ENCODE assay signal across 28 cellular contexts in the genomic region with DNA sequence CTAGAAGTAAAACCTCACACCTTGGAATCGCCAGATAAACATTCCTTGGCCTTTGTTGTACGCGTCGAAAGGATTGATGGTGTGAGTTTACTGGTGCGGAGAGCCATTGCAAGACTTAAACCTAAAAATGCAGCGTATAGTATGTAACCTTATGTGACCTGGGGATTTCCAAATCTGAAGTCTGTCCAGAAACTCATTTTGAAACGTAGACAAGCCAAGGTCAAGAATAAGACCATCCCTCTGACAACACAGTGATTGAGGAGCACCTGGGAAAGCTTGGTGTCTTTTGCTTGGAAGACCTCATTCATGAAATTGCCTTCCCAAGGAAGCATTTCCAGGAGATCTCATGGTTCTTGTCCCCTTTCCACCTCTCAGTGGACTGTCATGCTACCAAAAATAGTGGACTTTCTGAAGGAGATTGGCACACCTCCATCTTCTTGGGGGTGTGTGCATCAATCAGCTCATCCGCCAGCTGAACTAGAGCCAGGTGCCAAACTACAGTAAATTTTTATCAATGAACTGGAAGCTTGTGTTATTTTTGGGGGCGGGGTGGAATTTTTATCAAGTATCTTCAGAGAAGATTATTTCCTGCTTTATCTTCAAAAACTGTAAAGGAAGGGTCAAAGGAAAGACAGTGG. TPM values are rescaled to one million over a fixed set of nuclear protein-coding genes. Genes with fewer than 3 reads are reported as not detected.
A peak's percentile ranks its signal among the peaks of the same experiment; 100 is the strongest.
DNase-seq lines count a peak whose midpoint lies in the region; ATAC-seq, FAIRE-seq and TF ChIP-seq lines count a peak whose summit lies in the region.
"Had no signal": no experiment of that assay in that cellular context is flagged by ENCODE, and none has a peak within 500 bp of the region (broad histone marks: within the 10 kb centered on the region; RNA-seq: fewer than 3 reads in every experiment).

No MANE protein-coding gene starts in this region.

- H3K36me3 ChIP-seq in HepG2 (replicated peaks in 1 of 2; ENCODE audit: control insufficient read depth in 1 of 2, insufficient read depth in 2 of 2, low read length in 2 of 2): peaks cover 7 to 39% of the 10 kb centered on the region in 2 experiments; a peak in 3 of 5 replicates
- H3K36me3 ChIP-seq in gastrocnemius medialis: no peaks in the 10 kb centered on the region
- no peaks in the 10 kb centered on the region for H3K36me3 ChIP-seq in upper lobe of left lung

- H3K4me3 ChIP-seq in HepG2 (replicated peaks in 1 of 3; ENCODE audit: insufficient read depth in 1 of 3, low read depth in 2 of 3, low read length in 3 of 3): no peak overlapping the region
- H3K4me3 ChIP-seq in gastrocnemius medialis: no peak overlapping the region
- H3K4me3 ChIP-seq in upper lobe of left lung: no peak overlapping the region
- H3K4me3 ChIP-seq: BLaER1 treated with 17β-estradiol and CSF1 and Interleukin-3, amounts not matched to agents 10 nM and 100 nM; SJSA1 had no signal

- H4K20me1 ChIP-seq in HepG2 (ENCODE audit: insufficient read depth, low read length): peaks cover 76% of the 10 kb centered on the region

- in situ Hi-C loops in HepG2 (cut with HindIII; ENCODE audit: extremely low pct_ligation_motif_present, low pct_unique_long_range_greater_than_20kb) (no loop called here), gastrocnemius medialis (cut with MboI; ENCODE audit: low sequenced_read_pairs in 4 of 4) (no loop called here)

- H3K27ac ChIP-seq in HepG2 (ENCODE audit: extremely low read length, insufficient read depth, low read length) (peak overlapping the region; percentile 90), gastrocnemius medialis (peak overlapping the region in 3 of 4 donors; percentile 6 to 81 (median 13)), upper lobe of left lung (no peak overlapping the region)
- H3K27ac ChIP-seq: BLaER1 treated with 17β-estradiol and CSF1 and Interleukin-3, amounts not matched to agents 10 nM and 100 nM; SJSA1 had no signal

- intact Hi-C loops in HepG2 (cut with micrococcal nuclease; ENCODE audit: unreplicated experiment) (loop anchor here (5.0 kb wide), 1 partner anchor 39 kb away; no protein-coding TSS in a partner anchor), gastrocnemius medialis (cut with DNase I; ENCODE audit: low total_unique reads) (no loop called here), left cardiac atrium (cut with DNase I) (no loop called here)

- TF ChIP-seq POLR2A in GM12891 (IDR thresholded peaks at IDR 0.05; ENCODE audit: low read depth, low read length) (no peak), HepG2 (IDR thresholded peaks at IDR 0.05; ENCODE audit: insufficient read depth in 1 of 2, low read depth in 2 of 2, low read length in 2 of 2) (no peak), gastrocnemius medialis (IDR thresholded peaks at IDR 0.05) (no peak), upper lobe of left lung (IDR thresholded peaks at IDR 0.05) (no peak)

- no peak for TF ChIP-seq CTCF in HepG2 (CRISPR knock-in tag; IDR thresholded peaks at IDR 0.05)
- TF ChIP-seq CTCF in gastrocnemius medialis (IDR thresholded peaks at IDR 0.05 in 4 of 5, conservative IDR thresholded peaks at IDR 0.05 in 1 of 5): no peak
- no peak for TF ChIP-seq CTCF in upper lobe of left lung (IDR thresholded peaks at IDR 0.05)

- H3K27me3 ChIP-seq in HepG2 (ENCODE audit: control insufficient read depth in 1 of 2, insufficient read depth in 2 of 2, low read length in 2 of 2) (no peaks in the 10 kb centered on the region), gastrocnemius medialis (no peaks in the 10 kb centered on the region), upper lobe of left lung (no peaks in the 10 kb centered on the region)
- H3K27me3 ChIP-seq: BLaER1 treated with 17β-estradiol and CSF1 and Interleukin-3, amounts not matched to agents 10 nM and 100 nM; SJSA1 had no signal

- FAIRE-seq in GM12891 (lab: Jason Lieb, UNC) (peak; percentile 9), HepG2 (lab: Jason Lieb, UNC) (no peak)
- FAIRE-seq: A204.1, G401.6, H1 had no signal

- 88% methylated on average over 9 of the region's 9 CpGs for WGBS in HepG2 (ENCODE audit: low lambda C conversion rate)
- WGBS in upper lobe of left lung, 2 donors: 83 to 85% methylated on average over 9 of the region's 9 CpGs

- H3K79me2 ChIP-seq in HepG2 (ENCODE audit: insufficient read depth, low read length): peaks cover 87% of the 10 kb centered on the region

- ATAC-seq in HepG2 (no peak), gastrocnemius medialis (no peak), GM19455 (IDR thresholded peaks at IDR 0.05; ENCODE audit: unreplicated experiment) (no peak), upper lobe of left lung (ENCODE audit: low FRiP score in 2 of 2) (no peak), left cardiac atrium (no peak)
- ATAC-seq: HCT116, PC-3 had no signal

- BruUV-seq in HepG2 (replicated peaks; lab: Mats Ljungman, UMichigan): TSS peak; percentile 17

- no peak for DNase-seq in GM12891 (ENCODE audit: insufficient read length, low spot score)
- DNase-seq in HepG2 (ENCODE audit: low spot score): no peak
- DNase-seq in gastrocnemius medialis: no peak
- no peak for DNase-seq in upper lobe of left lung
- no peak for DNase-seq in left cardiac atrium
- no peak for DNase-seq in NOMO-1 treated with dmso at 0.1 percent for 144 hours (lab: John Stamatoyannopoulos, UW; ENCODE audit: unreplicated experiment)
- DNase-seq: CD4-positive, alpha-beta T cell; COR-L47; Karpas-422; NCI-H1092 treated with DMSO at 0.1 percent for 48 hours; NCI-H1436; NCI-H187; NCI-H2081 treated with DMSO at 0.1 percent for 48 hours; NCI-H2171; NCI-H226; NCI-H510A; NCI-H69; PC-3; Right ventricle myocardium superior; RPMI8226 had no signal

- no peak overlapping the region for H2AFZ ChIP-seq in HepG2 (ENCODE audit: low read length)

- H3K4me1 ChIP-seq in HepG2 (ENCODE audit: insufficient read depth, low read length) (peaks cover 92% of the 10 kb centered on the region), gastrocnemius medialis (peaks cover 54 to 70% of the 10 kb centered on the region in 2 donors), upper lobe of left lung (peaks cover 4 to 48% (median 22%) of the 10 kb centered on the region in 4 donors)
- H3K4me1 ChIP-seq: SJSA1 had no signal

- CTCF ChIA-PET in HepG2 (lab: Yijun Ruan, JAX; ENCODE audit: low intra/inter-chr PET ratio, low total read pairs): no interaction called here

- H3K9me3 ChIP-seq in HepG2 (ENCODE audit: low read length) (no peaks in the 10 kb centered on the region), gastrocnemius medialis (no peaks in the 10 kb centered on the region), upper lobe of left lung (no peaks in the 10 kb centered on the region)
- H3K9me3 ChIP-seq: BLaER1 treated with 17β-estradiol and CSF1 and Interleukin-3, amounts not matched to agents 10 nM and 100 nM; SJSA1 had no signal

- TF ChIP-seq RAD21 in HepG2 (CRISPR knock-in tag; IDR thresholded peaks at IDR 0.05): no peak

- TF ChIP-seq EP300 in HepG2 (IDR thresholded peaks at IDR 0.05; ENCODE audit: low read depth in 2 of 2, low read length in 2 of 2) (no peak), HepG2 (CRISPR knock-in tag; IDR thresholded peaks at IDR 0.05; ENCODE audit: borderline replicate concordance) (no peak), upper lobe of left lung (IDR thresholded peaks at IDR 0.05) (no peak)

- POLR2A ChIA-PET in HepG2 (lab: Yijun Ruan, JAX): interaction anchor here (1.3 to 2.7 kb wide), 2 partner anchors 8 to 34 kb away, joined by 3 to 9 read pairs; a partner anchor contains a TSS

- 0 out of 2 replicates have a peak overlapping the region, but pooled peaks have one; percentile 76 for H3K9ac ChIP-seq in HepG2 (ENCODE audit: insufficient read depth, low read depth, low read length)
- H3K9ac ChIP-seq: BLaER1 treated with 17β-estradiol and CSF1 and Interleukin-3, amounts not matched to agents 10 nM and 100 nM had no signal

- H3K4me2 ChIP-seq in HepG2 (ENCODE audit: low read depth, low read length): peak overlapping the region; percentile 15; the same call in 1 of the 2 replicates

RNA-seq across cellular contexts. Expression of a gene that starts 8.1 kb away (rescaled TPM):
- 41.4 TPM for polyA plus RNA-seq in GM12891 (2012; ENCODE audit: low read depth, missing spikeins)
- polyA plus RNA-seq in PFSK-1 (2012; ENCODE audit: insufficient read length, low read depth): 356 TPM
- 115 and 266 TPM in 2 replicates for total RNA-seq in HepG2 (2016; rRNA removed; fragmentation: Illumina TruSeq; extraction: Trizol)
- total RNA-seq in HepG2 (2016; cell fraction: cytosol; rRNA removed; fragmentation: Illumina TruSeq; extraction: Trizol; ENCODE audit: low read depth): 43.6 and 47.9 TPM in 2 replicates
- 95.7 and 270 TPM in 2 replicates for total RNA-seq in HepG2 (2016; cell fraction: insoluble cytoplasmic fraction; rRNA removed; fragmentation: Illumina TruSeq; extraction: Trizol)
- total RNA-seq in HepG2 (2016; cell fraction: membrane; rRNA removed; fragmentation: Illumina TruSeq; extraction: Trizol): 55.5 and 56.9 TPM in 2 replicates
- 260 and 301 TPM in 2 replicates for total RNA-seq in HepG2 (2016; cell fraction: nucleus; rRNA removed; fragmentation: Illumina TruSeq; extraction: Trizol)
- polyA plus RNA-seq in HepG2 (2011; rRNA removed): 145 and 208 TPM in 2 replicates
- polyA plus RNA-seq in HepG2 (2011; cell fraction: cytosol; rRNA removed): 143 and 190 TPM in 2 replicates
- 1,024 and 1,039 TPM in 2 replicates for polyA plus RNA-seq in HepG2 (2011; cell fraction: nucleus; rRNA removed)
- polyA plus RNA-seq in HepG2 (2012): 325 and 360 TPM in 2 replicates
- polyA plus RNA-seq in HepG2 (2016; cell fraction: cytosol; fragmentation: Illumina TruSeq; extraction: Trizol; ENCODE audit: low read depth): 22.8 and 25.4 TPM in 2 replicates
- 63.7 and 80.6 TPM in 2 replicates for polyA plus RNA-seq in HepG2 (2016; cell fraction: insoluble cytoplasmic fraction; fragmentation: Illumina TruSeq; extraction: Trizol; ENCODE audit: low read depth)
- 25.4 and 30.4 TPM in 2 replicates for polyA plus RNA-seq in HepG2 (2016; cell fraction: membrane; fragmentation: Illumina TruSeq; extraction: Trizol; ENCODE audit: low read depth)
- polyA plus RNA-seq in HepG2 (2016; cell fraction: nucleus; fragmentation: Illumina TruSeq; extraction: Trizol; ENCODE audit: insufficient read depth, low read depth): 367 and 407 TPM in 2 replicates
- polyA minus RNA-seq in HepG2 (2011; rRNA and poly(A)+ RNA removed; ENCODE audit: low replicate concordance): 85.0 and 445 TPM in 2 replicates
- 256 and 348 TPM in 2 replicates for polyA minus RNA-seq in HepG2 (2011; cell fraction: cytosol; rRNA and poly(A)+ RNA removed)
- polyA minus RNA-seq in HepG2 (2011; cell fraction: nucleus; rRNA and poly(A)+ RNA removed): 174 and 240 TPM in 2 replicates
- total RNA-seq in gastrocnemius medialis: 100 to 1,000 TPM in 3 of 4 donors, 10 to 100 TPM in 1; 85.7 to 218 (median 115) TPM
- total RNA-seq in upper lobe of left lung: 100 to 1,000 TPM; 107 to 257 (median 194) TPM
- total RNA-seq in left cardiac atrium: 100 to 1,000 TPM in 1 of 2 donors, 10 to 100 TPM in 1; 60.6 to 128 TPM

RNA-seq across cellular contexts. Expression of a gene that starts 44.3 kb away (rescaled TPM):
- 26.0 TPM for polyA plus RNA-seq in GM12891 (2012; ENCODE audit: low read depth, missing spikeins)
- polyA plus RNA-seq in PFSK-1 (2012; ENCODE audit: insufficient read length, low read depth): 90.4 TPM
- total RNA-seq in HepG2 (2016; rRNA removed; fragmentation: Illumina TruSeq; extraction: Trizol): 14.9 and 23.1 TPM in 2 replicates
- total RNA-seq in HepG2 (2016; cell fraction: cytosol; rRNA removed; fragmentation: Illumina TruSeq; extraction: Trizol; ENCODE audit: low read depth): 18.8 and 23.7 TPM in 2 replicates
- total RNA-seq in HepG2 (2016; cell fraction: insoluble cytoplasmic fraction; rRNA removed; fragmentation: Illumina TruSeq; extraction: Trizol): 9.2 and 24.2 TPM in 2 replicates
- total RNA-seq in HepG2 (2016; cell fraction: membrane; rRNA removed; fragmentation: Illumina TruSeq; extraction: Trizol): 29.8 and 37.0 TPM in 2 replicates
- total RNA-seq in HepG2 (2016; cell fraction: nucleus; rRNA removed; fragmentation: Illumina TruSeq; extraction: Trizol): 16.7 and 24.5 TPM in 2 replicates
- 26.4 and 41.1 TPM in 2 replicates for polyA plus RNA-seq in HepG2 (2011; rRNA removed)
- 34.8 and 35.2 TPM in 2 replicates for polyA plus RNA-seq in HepG2 (2011; cell fraction: cytosol; rRNA removed)
- 33.3 and 35.1 TPM in 2 replicates for polyA plus RNA-seq in HepG2 (2011; cell fraction: nucleus; rRNA removed)
- 22.8 and 42.0 TPM in 2 replicates for polyA plus RNA-seq in HepG2 (2012)
- 39.1 and 46.7 TPM in 2 replicates for polyA plus RNA-seq in HepG2 (2016; cell fraction: cytosol; fragmentation: Illumina TruSeq; extraction: Trizol; ENCODE audit: low read depth)
- 17.9 and 21.5 TPM in 2 replicates for polyA plus RNA-seq in HepG2 (2016; cell fraction: insoluble cytoplasmic fraction; fragmentation: Illumina TruSeq; extraction: Trizol; ENCODE audit: low read depth)
- polyA plus RNA-seq in HepG2 (2016; cell fraction: membrane; fragmentation: Illumina TruSeq; extraction: Trizol; ENCODE audit: low read depth): 52.8 and 61.8 TPM in 2 replicates
- 57.7 and 58.2 TPM in 2 replicates for polyA plus RNA-seq in HepG2 (2016; cell fraction: nucleus; fragmentation: Illumina TruSeq; extraction: Trizol; ENCODE audit: insufficient read depth, low read depth)
- 49.6 and 101 TPM in 2 replicates for polyA minus RNA-seq in HepG2 (2011; rRNA and poly(A)+ RNA removed; ENCODE audit: low replicate concordance)
- 17.8 and 22.2 TPM in 2 replicates for polyA minus RNA-seq in HepG2 (2011; cell fraction: cytosol; rRNA and poly(A)+ RNA removed)
- 12.7 and 13.4 TPM in 2 replicates for polyA minus RNA-seq in HepG2 (2011; cell fraction: nucleus; rRNA and poly(A)+ RNA removed)
- total RNA-seq in gastrocnemius medialis: 10 to 100 TPM; 28.5 to 52.1 (median 38.2) TPM
- total RNA-seq in upper lobe of left lung: 100 to 1,000 TPM in 2 of 6 donors, 10 to 100 TPM in 4; 35.6 to 132 (median 82.5) TPM
- 10 to 100 TPM; 26.5 to 41.8 TPM for total RNA-seq in left cardiac atrium

Comparison
In these comparisons a context has a peak if more than half of its experiments do, and no peak if none do; other contexts are left out.
1. H3K27ac ChIP-seq: peak in HepG2 (single experiment) and gastrocnemius medialis (3 of 4); none in upper lobe of left lung (0 of 4).